ENCODE assay signal across 20 cellular contexts in the genomic region with DNA sequence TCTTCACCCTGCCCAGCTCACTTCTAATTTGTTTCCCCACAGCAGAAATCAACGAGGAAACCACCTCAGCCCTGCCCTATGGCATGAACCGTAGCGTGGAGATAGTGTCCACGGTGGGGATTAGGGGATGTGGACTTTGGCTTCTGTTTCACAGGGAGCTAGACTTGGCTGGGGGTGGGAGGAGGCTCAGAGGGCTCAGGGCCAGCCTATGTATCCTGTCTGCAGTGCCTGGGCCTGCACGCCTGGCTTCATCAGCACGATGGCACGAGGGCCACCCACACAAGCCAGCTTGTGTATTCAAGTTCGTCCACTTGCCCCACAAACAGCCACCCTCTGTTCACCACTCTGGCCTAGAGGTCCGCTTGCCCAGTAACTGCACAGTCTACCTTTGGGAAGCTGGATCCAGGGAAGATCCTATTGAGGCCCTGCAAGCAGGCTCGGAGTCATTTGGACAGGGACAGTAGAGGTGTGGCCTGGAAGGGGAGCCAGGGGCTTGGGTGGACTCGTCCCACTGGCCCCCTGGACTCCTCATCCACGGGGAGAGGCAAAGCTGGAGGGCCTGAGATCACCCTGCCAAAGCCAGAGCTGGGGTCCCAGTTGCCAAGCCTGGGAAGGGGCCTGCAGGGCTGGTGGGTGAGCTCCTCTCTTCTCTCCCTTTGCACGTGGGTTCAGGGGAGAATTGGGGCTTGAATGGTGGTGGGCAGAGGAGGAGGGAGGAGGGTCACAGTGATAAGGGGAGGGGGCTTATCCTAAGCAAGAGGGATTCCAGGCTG. TPM values are rescaled to one million over a fixed set of nuclear protein-coding genes. Genes with fewer than 3 reads are reported as not detected.
DNase-seq lines count a peak whose midpoint lies in the region; ATAC-seq lines count a peak whose summit lies in the region.
"Had no signal": no experiment of that assay in that cellular context is flagged by ENCODE, and none has a peak within 500 bp of the region (broad histone marks: within the 10 kb centered on the region; RNA-seq: fewer than 3 reads in every experiment).

No MANE protein-coding gene starts in this region.

- no peaks in the 10 kb centered on the region for H3K27me3 Mint-ChIP-seq in activated T-cell treated with anti-CD3 and anti-CD28 coated beads, Interleukin-2, amount 50 U/mL, for 72 hours (ENCODE audit: low read depth)
- H3K27me3 Mint-ChIP-seq in activated T-helper 1 cell treated with anti-CD3 and anti-CD28 coated beads, Interleukin-12 subunit alpha, Interleukin-12 subunit beta, Interleukin-2, Interleukin-4 antibody, amounts not matched to agents 30 ng/mL and 10 ng/mL and 1 ng/mL, durations not matched to agents 14 hours and 24 hours and 36 hours (ENCODE audit: insufficient read depth), result no peaks in the 10 kb centered on the region
- no peaks in the 10 kb centered on the region for H3K27me3 Mint-ChIP-seq in stimulated activated memory B cell treated with anti-CD40 and anti-IgM and Interleukin-4, amounts not matched to agents 10 μg/mL and 1 μg/mL and 100 μg/mL, for 72 hours
- H3K27me3 Mint-ChIP-seq: activated naive CD4-positive, alpha-beta T cell treated with anti-CD3 and anti-CD28 coated beads, Interleukin-2, amount 50 U/mL, for 24 hours had no signal

- peak overlapping the region; percentile 64 for H3K27ac Mint-ChIP-seq in activated T-cell treated with anti-CD3 and anti-CD28 coated beads, Interleukin-2, amount 50 U/mL, for 72 hours
- peak overlapping the region; percentile 48 for H3K27ac Mint-ChIP-seq in activated T-helper 1 cell treated with anti-CD3 and anti-CD28 coated beads, Interleukin-12 subunit alpha, Interleukin-12 subunit beta, Interleukin-2, Interleukin-4 antibody, amounts not matched to agents 30 ng/mL and 10 ng/mL and 1 ng/mL, durations not matched to agents 14 hours and 24 hours and 36 hours
- H3K27ac Mint-ChIP-seq in stimulated activated memory B cell treated with anti-CD40 and anti-IgM and Interleukin-4, amounts not matched to agents 10 μg/mL and 1 μg/mL and 100 μg/mL, for 72 hours, result peak overlapping the region; percentile 98
- H3K27ac Mint-ChIP-seq: activated naive CD4-positive, alpha-beta T cell treated with anti-CD3 and anti-CD28 coated beads, Interleukin-2, amount 50 U/mL, for 24 hours; HFFc6 had no signal

- peak overlapping the region; percentile 97 for H3K27ac ChIP-seq in layer of hippocampus (ENCODE audit: low read depth, low read length)
- H3K27ac ChIP-seq: gastroesophageal sphincter, psoas muscle, SJCRH30, suprapubic skin had no signal

- H3K4me3 Mint-ChIP-seq in activated T-cell treated with anti-CD3 and anti-CD28 coated beads, Interleukin-2, amount 50 U/mL, for 72 hours, result peak overlapping the region in 1 of 2 donors; percentile 25
- H3K4me3 Mint-ChIP-seq in activated T-helper 1 cell treated with anti-CD3 and anti-CD28 coated beads, Interleukin-12 subunit alpha, Interleukin-12 subunit beta, Interleukin-2, Interleukin-4 antibody, amounts not matched to agents 30 ng/mL and 10 ng/mL and 1 ng/mL, durations not matched to agents 14 hours and 24 hours and 36 hours, result no peak overlapping the region
- no peak overlapping the region for H3K4me3 Mint-ChIP-seq in stimulated activated memory B cell treated with anti-CD40 and anti-IgM and Interleukin-4, amounts not matched to agents 10 μg/mL and 1 μg/mL and 100 μg/mL, for 72 hours
- H3K4me3 Mint-ChIP-seq: activated naive CD4-positive, alpha-beta T cell treated with anti-CD3 and anti-CD28 coated beads, Interleukin-2, amount 50 U/mL, for 24 hours; HFFc6 had no signal

- H3K4me1 Mint-ChIP-seq in activated T-cell treated with anti-CD3 and anti-CD28 coated beads, Interleukin-2, amount 50 U/mL, for 72 hours (ENCODE audit: low read depth), result peaks cover 55% of the 10 kb centered on the region
- peaks cover 50% of the 10 kb centered on the region for H3K4me1 Mint-ChIP-seq in activated T-helper 1 cell treated with anti-CD3 and anti-CD28 coated beads, Interleukin-12 subunit alpha, Interleukin-12 subunit beta, Interleukin-2, Interleukin-4 antibody, amounts not matched to agents 30 ng/mL and 10 ng/mL and 1 ng/mL, durations not matched to agents 14 hours and 24 hours and 36 hours (ENCODE audit: low read depth)
- peaks cover 79% of the 10 kb centered on the region for H3K4me1 Mint-ChIP-seq in stimulated activated memory B cell treated with anti-CD40 and anti-IgM and Interleukin-4, amounts not matched to agents 10 μg/mL and 1 μg/mL and 100 μg/mL, for 72 hours

- ATAC-seq in activated T-cell treated with anti-CD3 and anti-CD28 coated beads, Interleukin-2, amount 50 U/mL, for 72 hours (replicated peaks in 1 of 2), result no peak
- ATAC-seq in stimulated activated memory B cell treated with anti-CD40 and anti-IgM and Interleukin-4, amounts not matched to agents 10 μg/mL and 1 μg/mL and 100 μg/mL, for 72 hours, result no peak
- ATAC-seq in GM19328 (IDR thresholded peaks at IDR 0.05; ENCODE audit: unreplicated experiment) (no peak), HG02981 (IDR thresholded peaks at IDR 0.05; ENCODE audit: unreplicated experiment) (no peak), GM18519 (IDR thresholded peaks at IDR 0.05; ENCODE audit: low FRiP score, unreplicated experiment) (no peak)
- ATAC-seq: gastroesophageal sphincter, psoas muscle had no signal

- no peaks in the 10 kb centered on the region for H3K27me3 ChIP-seq in layer of hippocampus (ENCODE audit: control insufficient read depth, insufficient read depth, low read length)
- H3K27me3 ChIP-seq: SJCRH30 had no signal

- H3K9me3 Mint-ChIP-seq in activated T-cell treated with anti-CD3 and anti-CD28 coated beads, Interleukin-2, amount 50 U/mL, for 72 hours, result no peaks in the 10 kb centered on the region
- no peaks in the 10 kb centered on the region for H3K9me3 Mint-ChIP-seq in activated T-helper 1 cell treated with anti-CD3 and anti-CD28 coated beads, Interleukin-12 subunit alpha, Interleukin-12 subunit beta, Interleukin-2, Interleukin-4 antibody, amounts not matched to agents 30 ng/mL and 10 ng/mL and 1 ng/mL, durations not matched to agents 14 hours and 24 hours and 36 hours
- peaks cover 7% of the 10 kb centered on the region for H3K9me3 Mint-ChIP-seq in stimulated activated memory B cell treated with anti-CD40 and anti-IgM and Interleukin-4, amounts not matched to agents 10 μg/mL and 1 μg/mL and 100 μg/mL, for 72 hours
- H3K9me3 Mint-ChIP-seq: activated naive CD4-positive, alpha-beta T cell treated with anti-CD3 and anti-CD28 coated beads, Interleukin-2, amount 50 U/mL, for 24 hours; HFFc6 had no signal

- peaks cover 0 to 7% of the 10 kb centered on the region in 2 donors for H3K36me3 Mint-ChIP-seq in activated T-cell treated with anti-CD3 and anti-CD28 coated beads, Interleukin-2, amount 50 U/mL, for 72 hours (ENCODE audit: insufficient read depth in 2 of 2)
- H3K36me3 Mint-ChIP-seq in activated T-helper 1 cell treated with anti-CD3 and anti-CD28 coated beads, Interleukin-12 subunit alpha, Interleukin-12 subunit beta, Interleukin-2, Interleukin-4 antibody, amounts not matched to agents 30 ng/mL and 10 ng/mL and 1 ng/mL, durations not matched to agents 14 hours and 24 hours and 36 hours (ENCODE audit: low read depth), result peaks cover 23% of the 10 kb centered on the region
- H3K36me3 Mint-ChIP-seq in stimulated activated memory B cell treated with anti-CD40 and anti-IgM and Interleukin-4, amounts not matched to agents 10 μg/mL and 1 μg/mL and 100 μg/mL, for 72 hours, result peaks cover 50% of the 10 kb centered on the region

- DNase-seq in activated T-cell treated with anti-CD3 and anti-CD28 coated beads, Interleukin-2, amount 50 U/mL, for 72 hours, result no peak
- no peak for DNase-seq in activated T-cell treated with anti-CD3 and anti-CD28 coated beads for 4 hours
- DNase-seq in activated T-helper 1 cell treated with anti-CD3 and anti-CD28 coated beads, Interleukin-12 subunit alpha, Interleukin-12 subunit beta, Interleukin-2, Interleukin-4 antibody, amounts not matched to agents 30 ng/mL and 10 ng/mL and 1 ng/mL, durations not matched to agents 14 hours and 24 hours and 36 hours (ENCODE audit: low spot score), result no peak
- DNase-seq: activated CD4-positive, alpha-beta T cell treated with anti-CD3 and anti-CD28 coated beads, Interleukin-2, amount 50 U/mL, for 48 hours; central memory CD4-positive, alpha-beta T cell; HFFc6; KBM-7; NCI-H1436; NCI-H345; psoas muscle; SJCRH30; stimulated activated CD4-positive, alpha-beta T cell treated with anti-CD3 and anti-CD28 coated beads, Interleukin-15, amount 100 ng/mL, for 24 hours had no signal

- intact Hi-C loops in activated T-helper 1 cell treated with anti-CD3 and anti-CD28 coated beads, Interleukin-12 subunit alpha, Interleukin-12 subunit beta, Interleukin-2, Interleukin-4 antibody, amounts not matched to agents 30 ng/mL and 10 ng/mL and 1 ng/mL, durations not matched to agents 14 hours and 24 hours and 36 hours (cut with micrococcal nuclease), result no loop called here

RNA-seq across cellular contexts. Expression of a gene that starts 38.0 kb away (rescaled TPM):
- total RNA-seq in activated T-cell treated with anti-CD3 and anti-CD28 coated beads, Interleukin-2, amount 50 U/mL, for 72 hours, result 10 to 100 TPM; 10.4 to 10.5 TPM
- 11.0 and 12.4 TPM in 2 replicates for total RNA-seq in activated T-helper 1 cell treated with anti-CD3 and anti-CD28 coated beads, Interleukin-12 subunit alpha, Interleukin-12 subunit beta, Interleukin-2, Interleukin-4 antibody, amounts not matched to agents 30 ng/mL and 10 ng/mL and 1 ng/mL, durations not matched to agents 14 hours and 24 hours and 36 hours

Comparison
In these comparisons a context has a peak if more than half of its experiments do, and no peak if none do; other contexts are left out.
1. H3K27ac Mint-ChIP-seq: peak in every context shown above with its lines; median percentile 98 in stimulated activated memory B cell treated with anti-CD40 and anti-IgM and Interleukin-4, amounts not matched to agents 10 μg/mL and 1 μg/mL and 100 μg/mL, for 72 hours; 64 in activated T-cell treated with anti-CD3 and anti-CD28 coated beads, Interleukin-2, amount 50 U/mL, for 72 hours; 48 in activated T-helper 1 cell treated with anti-CD3 and anti-CD28 coated beads, Interleukin-12 subunit alpha, Interleukin-12 subunit beta, Interleukin-2, Interleukin-4 antibody, amounts not matched to agents 30 ng/mL and 10 ng/mL and 1 ng/mL, durations not matched to agents 14 hours and 24 hours and 36 hours.